In genomic region chr6:149967591-149967990, GRCh38 we compare ENCODE assay signal across 39 cellular contexts. TPM values are rescaled to one million over a fixed set of nuclear protein-coding genes. Genes with fewer than 3 reads are reported as not detected.
"Had no signal": no experiment of that assay in that cellular context is flagged by ENCODE, and none has a peak within 500 bp of the region (broad histone marks: within the 10 kb centered on the region; RNA-seq: fewer than 3 reads in every experiment).

No MANE protein-coding gene starts in this region.

- H3K4me3 ChIP-seq: adrenal gland, body of pancreas, colonic mucosa, dorsolateral prefrontal cortex, esophagus squamous epithelium, gastroesophageal sphincter had no signal

- H3K9me3 ChIP-seq: adrenal gland, body of pancreas, colonic mucosa, esophagus squamous epithelium, gastroesophageal sphincter had no signal

- H3K9me3 Mint-ChIP-seq: activated B cell treated with CpG ODN at 0.5 μM for 24 hours; activated CD8-positive, alpha-beta T cell treated with anti-CD3 and anti-CD28 coated beads for 36 hours; activated naive CD4-positive, alpha-beta T cell treated with anti-CD3 and anti-CD28 coated beads for 36 hours; activated naive CD4-positive, alpha-beta T cell treated with anti-CD3 and anti-CD28 coated beads, Interleukin-2, amount 50 U/mL, for 24 hours; activated naive CD8-positive, alpha-beta T cell treated with anti-CD3 and anti-CD28 coated beads for 36 hours; activated naive CD8-positive, alpha-beta T cell treated with anti-CD3 and anti-CD28 coated beads, Interleukin-2, amount 50 U/mL, for 24 hours; activated T-helper 1 cell treated with anti-CD3 and anti-CD28 coated beads, Interleukin-12 subunit alpha, Interleukin-12 subunit beta, Interleukin-2, Interleukin-4 antibody, amounts not matched to agents 30 ng/mL and 10 ng/mL and 1 ng/mL, durations not matched to agents 14 hours and 24 hours and 36 hours; activated T-helper 2 cell treated with anti-CD3 and anti-CD28 coated beads, Interferon-gamma antibody, Interleukin-2, Interleukin-4, amounts not matched to agents 10 μg/mL and 5 μg/mL and 100 μg/mL, durations not matched to agents 14 hours and 24 hours and 36 hours; dendritic cell treated with granulocyte-macrophage colony-stimulating factor and Interleukin-4, amounts not matched to agents 40 ng/mL and 50 ng/mL, for 4 days; effector memory CD8-positive, alpha-beta T cell; T-helper 2 cell treated with Interferon-gamma antibody and Interleukin-4, amounts not matched to agents 5 μg/mL and 100 μg/mL, for 36 hours had no signal

- ATAC-seq: activated CD4-positive, CD25-positive, alpha-beta regulatory T cell treated with anti-CD3 and anti-CD28 coated beads, Interleukin-2, amount 50 U/mL, for 24 hours; activated CD8-positive, alpha-beta T cell treated with anti-CD3 and anti-CD28 coated beads for 36 hours; activated naive CD8-positive, alpha-beta T cell treated with anti-CD3 and anti-CD28 coated beads, Interleukin-2, amount 50 U/mL, for 24 hours; body of pancreas; effector memory CD8-positive, alpha-beta T cell; gastroesophageal sphincter; T-helper 17 cell had no signal

- H3K36me3 ChIP-seq: adrenal gland, colonic mucosa, esophagus squamous epithelium, gastroesophageal sphincter, WERI-Rb-1 had no signal

- H3K4me1 ChIP-seq: colonic mucosa had no signal

- H3K27ac ChIP-seq: adrenal gland, body of pancreas, colonic mucosa, dorsolateral prefrontal cortex, epithelial cell of prostate, esophagus squamous epithelium, gastroesophageal sphincter, WERI-Rb-1 had no signal

- DNase-seq: activated B cell treated with CpG ODN at 0.5 μM for 24 hours; activated CD4-positive, alpha-beta T cell treated with anti-CD3 and anti-CD28 coated beads for 48 hours; activated CD4-positive, alpha-beta T cell treated with anti-CD3 and anti-CD28 coated beads, Interleukin-2, amount 50 U/mL, for 1 hour; activated CD4-positive, alpha-beta T cell treated with anti-CD3 and anti-CD28 coated beads, Interleukin-2, amount 50 U/mL, for 48 hours; activated CD8-positive, alpha-beta T cell treated with anti-CD3 and anti-CD28 coated beads for 36 hours; activated effector memory CD4-positive, alpha-beta T cell treated with anti-CD3 and anti-CD28 coated beads, Interleukin-2, amount 50 U/mL, for 16 hours; activated naive CD4-positive, alpha-beta T cell treated with anti-CD3 and anti-CD28 coated beads for 36 hours; activated naive CD8-positive, alpha-beta T cell treated with anti-CD3 and anti-CD28 coated beads for 36 hours; activated naive CD8-positive, alpha-beta T cell treated with anti-CD3 and anti-CD28 coated beads, Interleukin-2, amount 50 U/mL, for 24 hours; activated T-cell treated with anti-CD3 and anti-CD28 coated beads, Interleukin-2, amount 50 U/mL, for 1 hour; amygdala; aorta; body of pancreas; central memory CD4-positive, alpha-beta T cell; cerebellar nuclear complex; colonic mucosa; dorsolateral prefrontal cortex; effector CD4-positive, alpha-beta T cell; effector memory CD8-positive, alpha-beta T cell; esophagus squamous epithelium; foreskin melanocyte; T-helper 1 cell; T-helper 17 cell; T1000; WERI-Rb-1 had no signal

- H3K27ac Mint-ChIP-seq: activated B cell treated with CpG ODN at 0.5 μM for 24 hours; activated CD8-positive, alpha-beta T cell treated with anti-CD3 and anti-CD28 coated beads for 36 hours; activated naive CD4-positive, alpha-beta T cell treated with anti-CD3 and anti-CD28 coated beads for 36 hours; activated naive CD4-positive, alpha-beta T cell treated with anti-CD3 and anti-CD28 coated beads, Interleukin-2, amount 50 U/mL, for 24 hours; activated naive CD8-positive, alpha-beta T cell treated with anti-CD3 and anti-CD28 coated beads for 36 hours; activated naive CD8-positive, alpha-beta T cell treated with anti-CD3 and anti-CD28 coated beads, Interleukin-2, amount 50 U/mL, for 24 hours; activated T-helper 1 cell treated with anti-CD3 and anti-CD28 coated beads, Interleukin-12 subunit alpha, Interleukin-12 subunit beta, Interleukin-2, Interleukin-4 antibody, amounts not matched to agents 30 ng/mL and 10 ng/mL and 1 ng/mL, durations not matched to agents 14 hours and 24 hours and 36 hours; activated T-helper 2 cell treated with anti-CD3 and anti-CD28 coated beads, Interferon-gamma antibody, Interleukin-2, Interleukin-4, amounts not matched to agents 10 μg/mL and 5 μg/mL and 100 μg/mL, durations not matched to agents 14 hours and 24 hours and 36 hours; dendritic cell treated with granulocyte-macrophage colony-stimulating factor and Interleukin-4, amounts not matched to agents 40 ng/mL and 50 ng/mL, for 4 days; effector memory CD8-positive, alpha-beta T cell; T-helper 17 cell; T-helper 2 cell treated with Interferon-gamma antibody and Interleukin-4, amounts not matched to agents 5 μg/mL and 100 μg/mL, for 36 hours had no signal

- H3K36me3 Mint-ChIP-seq: activated naive CD4-positive, alpha-beta T cell treated with anti-CD3 and anti-CD28 coated beads, Interleukin-2, amount 50 U/mL, for 24 hours had no signal

- H3K4me3 Mint-ChIP-seq: activated B cell treated with CpG ODN at 0.5 μM for 24 hours; activated CD8-positive, alpha-beta T cell treated with anti-CD3 and anti-CD28 coated beads for 36 hours; activated naive CD4-positive, alpha-beta T cell treated with anti-CD3 and anti-CD28 coated beads for 36 hours; activated naive CD4-positive, alpha-beta T cell treated with anti-CD3 and anti-CD28 coated beads, Interleukin-2, amount 50 U/mL, for 24 hours; activated naive CD8-positive, alpha-beta T cell treated with anti-CD3 and anti-CD28 coated beads for 36 hours; activated naive CD8-positive, alpha-beta T cell treated with anti-CD3 and anti-CD28 coated beads, Interleukin-2, amount 50 U/mL, for 24 hours; activated T-helper 1 cell treated with anti-CD3 and anti-CD28 coated beads, Interleukin-12 subunit alpha, Interleukin-12 subunit beta, Interleukin-2, Interleukin-4 antibody, amounts not matched to agents 30 ng/mL and 10 ng/mL and 1 ng/mL, durations not matched to agents 14 hours and 24 hours and 36 hours; dendritic cell treated with granulocyte-macrophage colony-stimulating factor and Interleukin-4, amounts not matched to agents 40 ng/mL and 50 ng/mL, for 4 days; effector memory CD8-positive, alpha-beta T cell; T-helper 17 cell; T-helper 2 cell treated with Interferon-gamma antibody and Interleukin-4, amounts not matched to agents 5 μg/mL and 100 μg/mL, for 36 hours had no signal

RNA-seq across cellular contexts. Expression of gene ULBP1, which starts 3.8 kb away (rescaled TPM):
- total RNA-seq: body of pancreas, colonic mucosa had no signal

RNA-seq across cellular contexts. Expression of gene RAET1G, which starts 44.7 kb away (rescaled TPM):
- total RNA-seq: activated B cell treated with CpG ODN at 0.5 μM for 24 hours; activated CD8-positive, alpha-beta memory T cell treated with anti-CD3 and anti-CD28 coated beads for 36 hours; activated CD8-positive, alpha-beta T cell treated with anti-CD3 and anti-CD28 coated beads for 36 hours; activated naive CD4-positive, alpha-beta T cell treated with anti-CD3 and anti-CD28 coated beads for 36 hours; activated naive CD8-positive, alpha-beta T cell treated with anti-CD3 and anti-CD28 coated beads for 36 hours; activated T-helper 2 cell treated with anti-CD3 and anti-CD28 coated beads, Interferon-gamma antibody, Interleukin-2, Interleukin-4, amounts not matched to agents 10 μg/mL and 5 μg/mL and 100 μg/mL, durations not matched to agents 14 hours and 24 hours and 36 hours; body of pancreas; T-helper 17 cell had no signal

RNA-seq across cellular contexts. Expression of gene RAET1L, which starts 57.7 kb away (rescaled TPM):
- total RNA-seq: activated B cell treated with CpG ODN at 0.5 μM for 24 hours; activated CD8-positive, alpha-beta memory T cell treated with anti-CD3 and anti-CD28 coated beads for 36 hours; activated CD8-positive, alpha-beta T cell treated with anti-CD3 and anti-CD28 coated beads for 36 hours; activated naive CD4-positive, alpha-beta T cell treated with anti-CD3 and anti-CD28 coated beads for 36 hours; activated naive CD8-positive, alpha-beta T cell treated with anti-CD3 and anti-CD28 coated beads for 36 hours; activated T-helper 1 cell treated with anti-CD3 and anti-CD28 coated beads, Interleukin-12 subunit alpha, Interleukin-12 subunit beta, Interleukin-2, Interleukin-4 antibody, amounts not matched to agents 30 ng/mL and 10 ng/mL and 1 ng/mL, durations not matched to agents 14 hours and 24 hours and 36 hours; activated T-helper 2 cell treated with anti-CD3 and anti-CD28 coated beads, Interferon-gamma antibody, Interleukin-2, Interleukin-4, amounts not matched to agents 10 μg/mL and 5 μg/mL and 100 μg/mL, durations not matched to agents 14 hours and 24 hours and 36 hours; adrenal gland; aorta; body of pancreas; dorsolateral prefrontal cortex; endothelial cell of umbilical vein; fibroblast of lung; fibroblast of villous mesenchyme; glomerular endothelial cell; T-helper 17 cell had no signal
